ENCODE assay signal across 22 cellular contexts in genomic region chr14:83533734-83534133, GRCh38.
"Had no signal": no experiment of that assay in that cellular context is flagged by ENCODE, and none has a peak within 500 bp of the region (broad histone marks: within the 10 kb centered on the region; RNA-seq: fewer than 3 reads in every experiment).

No MANE protein-coding gene starts in this region.

- H3K27me3 ChIP-seq: MG63 had no signal

- H3K4me2 ChIP-seq: SK-N-SH had no signal

- H3K27ac ChIP-seq: RWPE1 had no signal

- H3K9me3 ChIP-seq: MG63, SK-N-SH had no signal

- H3K36me3 ChIP-seq: MG63 had no signal

- DNase-seq: IMR-90, Karpas-422, KG1, MG63, NCI-H1092 treated with DMSO at 0.1 percent for 48 hours, NCI-H1436, NCI-H187, NCI-H2029, NCI-H2081 treated with DMSO at 0.1 percent for 48 hours, NCI-H2171, NCI-H226, NCI-H446, NCI-H510A, NCI-H524 treated with DMSO at 0.1 percent for 48 hours, NCI-H69, NCI-H774, PC-3, SHP77, SK-N-SH, SW 1271 had no signal

- H3K4me3 ChIP-seq: MG63 had no signal

- H3K9ac ChIP-seq: SK-N-SH had no signal

- ATAC-seq: Panc1, PC-3 had no signal
